ENCODE assay signal across 14 cellular contexts in genomic region chr13:26299168-26299788, GRCh38.
"Had no signal": no experiment of that assay in that cellular context is flagged by ENCODE, and none has a peak within 500 bp of the region (broad histone marks: within the 10 kb centered on the region; RNA-seq: fewer than 3 reads in every experiment).

No MANE protein-coding gene starts in this region.

- H3K9me3 ChIP-seq: breast epithelium, gastrocnemius medialis, stomach, thoracic aorta had no signal

- H3K4me3 ChIP-seq: breast epithelium, dorsolateral prefrontal cortex, gastrocnemius medialis, hepatocyte, stomach, thoracic aorta had no signal

- H3K27me3 ChIP-seq: breast epithelium, dorsolateral prefrontal cortex, gastrocnemius medialis, hepatocyte, stomach had no signal

- ATAC-seq: gastrocnemius medialis, left ventricle myocardium superior, sciatic nerve had no signal

- FAIRE-seq: kidney had no signal

- H3K36me3 ChIP-seq: breast epithelium, gastrocnemius medialis, stomach, thoracic aorta had no signal

- H3K4me2 ChIP-seq: hepatocyte had no signal

- H2AFZ ChIP-seq: hepatocyte had no signal

- H3K4me1 ChIP-seq: breast epithelium had no signal

- DNase-seq: activated CD4-positive, alpha-beta T cell treated with anti-CD3 and anti-CD28 coated beads, Interleukin-2, amount 50 U/mL, for 1 hour; activated CD8-positive, alpha-beta memory T cell treated with anti-CD3 and anti-CD28 coated beads for 24 hours; activated gamma-delta T cell treated with Interleukin-2 at 50 U/mL for 16 hours; dorsolateral prefrontal cortex; endodermal cell; gastrocnemius medialis; kidney; left ventricle myocardium superior; stimulated activated CD4-positive, alpha-beta T cell treated with anti-CD3 and anti-CD28 coated beads, Interleukin-12 subunit alpha, Interleukin-12 subunit beta, amount 100 ng/mL, for 4 hours; stomach had no signal

- H3K27ac ChIP-seq: breast epithelium, dorsolateral prefrontal cortex, gastrocnemius medialis, hepatocyte, stomach, thoracic aorta had no signal
